ENCODE assay signal across 15 cellular contexts in genomic region chr13:106114981-106115554, GRCh38.
DNase-seq lines count a peak whose midpoint lies in the region; ATAC-seq and TF ChIP-seq lines count a peak whose summit lies in the region.
"Had no signal": no experiment of that assay in that cellular context is flagged by ENCODE, and none has a peak within 500 bp of the region (broad histone marks: within the 10 kb centered on the region; RNA-seq: fewer than 3 reads in every experiment).

No MANE protein-coding gene starts in this region.

- H3K9ac ChIP-seq in PC-3 (ENCODE audit: low read length) (no peak overlapping the region), neural progenitor cell (no peak overlapping the region)

- no peak for TF ChIP-seq CTCF in MCF 10A (IDR thresholded peaks at IDR 0.05; ENCODE audit: unreplicated experiment)
- no peak for TF ChIP-seq CTCF in breast epithelium (IDR thresholded peaks at IDR 0.05)
- no peak for TF ChIP-seq CTCF in PC-3 (conservative IDR thresholded peaks at IDR 0.05; ENCODE audit: low read depth, low read length)
- no peak for TF ChIP-seq CTCF in fibroblast of mammary gland (conservative IDR thresholded peaks at IDR 0.05; ENCODE audit: control insufficient read depth, insufficient read depth, low read depth, low read length)
- no peak for TF ChIP-seq CTCF in neural progenitor cell (IDR thresholded peaks at IDR 0.05)
- TF ChIP-seq CTCF in heart right ventricle (IDR thresholded peaks at IDR 0.05), result no peak

- no peaks in the 10 kb centered on the region for H4K20me1 ChIP-seq in PC-3 (ENCODE audit: low read length)
- H4K20me1 ChIP-seq in neural progenitor cell (ENCODE audit: low read depth), result no peaks in the 10 kb centered on the region

- no peaks in the 10 kb centered on the region for H3K27me3 Mint-ChIP-seq in MCF 10A (ENCODE audit: insufficient read depth, unreplicated experiment)
- peaks cover 3% of the 10 kb centered on the region for H3K27me3 Mint-ChIP-seq in neural progenitor cell (ENCODE audit: insufficient read depth, low read depth)

- H3K27ac ChIP-seq in breast epithelium, result no peak overlapping the region
- H3K27ac ChIP-seq in PC-3 (ENCODE audit: low read length), result peak overlapping the region; percentile 57
- no peak overlapping the region for H3K27ac ChIP-seq in neural progenitor cell
- H3K27ac ChIP-seq in heart right ventricle, result no peak overlapping the region

- POLR2A ChIA-PET in MCF 10A (lab: Yijun Ruan, JAX), result interaction anchor here (0.7 kb wide), 1 partner anchor 30 kb away, joined by 4 read pairs; no protein-coding TSS in a partner anchor
- POLR2A ChIA-PET in PC-3 (lab: Charles Lee; ENCODE audit: unreplicated experiment), result no interaction called here

- intact Hi-C loops in MCF 10A (cut with micrococcal nuclease), result no loop called here
- intact Hi-C loops in breast epithelium (cut with DNase I; ENCODE audit: low total_unique reads), result no loop called here
- intact Hi-C loops in PC-3 (cut with micrococcal nuclease), result no loop called here
- intact Hi-C loops in heart right ventricle (cut with DNase I), result no loop called here

- H3K9me3 ChIP-seq in breast epithelium (no peaks in the 10 kb centered on the region), PC-3 (ENCODE audit: low read length) (no peaks in the 10 kb centered on the region), neural progenitor cell (ENCODE audit: low read depth) (no peaks in the 10 kb centered on the region), heart right ventricle (no peaks in the 10 kb centered on the region)
- H3K9me3 ChIP-seq: HAP-1 had no signal

- peaks cover 23% of the 10 kb centered on the region for H3K4me1 Mint-ChIP-seq in MCF 10A (ENCODE audit: insufficient read depth, unreplicated experiment)
- peaks cover 20% of the 10 kb centered on the region for H3K4me1 Mint-ChIP-seq in neural progenitor cell
- H3K4me1 Mint-ChIP-seq: CD14-positive monocyte had no signal

- H3K4me3 Mint-ChIP-seq in MCF 10A (ENCODE audit: unreplicated experiment) (no peak overlapping the region), neural progenitor cell (no peak overlapping the region)
- H3K4me3 Mint-ChIP-seq: CD14-positive monocyte had no signal

- H2AFZ ChIP-seq in PC-3 (ENCODE audit: low read length), result peak overlapping the region; percentile 11; the same call in 1 of the 2 replicates
- no peak overlapping the region for H2AFZ ChIP-seq in neural progenitor cell (replicated peaks)

- no peak for TF ChIP-seq POLR2A in breast epithelium (IDR thresholded peaks at IDR 0.05)

- H3K27me3 ChIP-seq in breast epithelium, result no peaks in the 10 kb centered on the region
- no peaks in the 10 kb centered on the region for H3K27me3 ChIP-seq in PC-3 (ENCODE audit: low read length)
- no peaks in the 10 kb centered on the region for H3K27me3 ChIP-seq in neural progenitor cell
- no peaks in the 10 kb centered on the region for H3K27me3 ChIP-seq in heart right ventricle

- no peaks in the 10 kb centered on the region for H3K9me2 ChIP-seq in PC-3 (replicated peaks; ENCODE audit: low read length)

- H3K4me1 ChIP-seq in breast epithelium (no peaks in the 10 kb centered on the region), PC-3 (ENCODE audit: insufficient read depth, low read length) (peaks cover 53% of the 10 kb centered on the region), neural progenitor cell (peaks cover 29% of the 10 kb centered on the region), heart right ventricle (peaks cover 0 to 24% (median 0%) of the 10 kb centered on the region in 9 donors)
- H3K4me1 ChIP-seq: HAP-1 had no signal

- CTCF ChIA-PET in MCF 10A (lab: Yijun Ruan, JAX), result no interaction called here
- CTCF ChIA-PET in PC-3 (lab: Charles Lee), result interaction anchor here (0.6 kb wide), 1 partner anchor 419 kb away, joined by 8 read pairs; no protein-coding TSS in a partner anchor

- H3F3A ChIP-seq in PC-3 (ENCODE audit: low read length, unreplicated experiment) (no peaks in the 10 kb centered on the region), neural progenitor cell (ENCODE audit: low read depth) (no peaks in the 10 kb centered on the region)

- DNase-seq in MCF 10A (ENCODE audit: unreplicated experiment) (no peak), breast epithelium (ENCODE audit: low spot score in 2 of 2) (no peak), PC-3 (no peak), fibroblast of mammary gland (ENCODE audit: low read depth) (peak; percentile 79), T-helper 2 cell (no peak), neural progenitor cell (ENCODE audit: low spot score) (no peak), medulla oblongata (ENCODE audit: extremely low spot score) (no peak), heart right ventricle (no peak)
- DNase-seq: 8988T, COR-L47, DMS153, NCI-H187 treated with DMSO at 0.1 percent for 48 hours, NCI-H526 treated with DMSO at 0.1 percent for 48 hours had no signal

- H3K9me3 Mint-ChIP-seq in MCF 10A (ENCODE audit: unreplicated experiment), result no peaks in the 10 kb centered on the region
- H3K9me3 Mint-ChIP-seq in neural progenitor cell, result peaks cover 1% of the 10 kb centered on the region

- peak overlapping the region; percentile 51 for H3K4me2 ChIP-seq in PC-3 (ENCODE audit: low read length)
- no peak overlapping the region for H3K4me2 ChIP-seq in neural progenitor cell

- H3K36me3 Mint-ChIP-seq in MCF 10A (ENCODE audit: insufficient read depth, unreplicated experiment) (no peaks in the 10 kb centered on the region), neural progenitor cell (peaks cover under 1% of the 10 kb centered on the region)
- H3K36me3 Mint-ChIP-seq: CD14-positive monocyte had no signal

- peak overlapping the region; percentile 28 for H3K27ac Mint-ChIP-seq in MCF 10A (ENCODE audit: low read depth, unreplicated experiment)
- no peak overlapping the region for H3K27ac Mint-ChIP-seq in neural progenitor cell
- H3K27ac Mint-ChIP-seq: CD14-positive monocyte had no signal

- H3K79me2 ChIP-seq in PC-3 (ENCODE audit: low read length), result no peaks in the 10 kb centered on the region
- H3K79me2 ChIP-seq in neural progenitor cell (ENCODE audit: low read depth), result no peaks in the 10 kb centered on the region

- 91 to 95% methylated on average over 2 of the region's 2 CpGs for WGBS in heart right ventricle, 2 donors

- BruUV-seq in MCF 10A (replicated peaks; lab: Mats Ljungman, UMichigan), result no TSS peak
- no TSS peak for BruUV-seq in PC-3 (replicated peaks; lab: Mats Ljungman, UMichigan)

- ATAC-seq in PC-3 (peak; percentile 53), heart right ventricle (no peak)

- H3K4me3 ChIP-seq in breast epithelium (no peak overlapping the region), PC-3 (ENCODE audit: low read length) (no peak overlapping the region), fibroblast of mammary gland (ENCODE audit: control insufficient read depth, low read depth, low read length) (no peak overlapping the region), neural progenitor cell (no peak overlapping the region), heart right ventricle (no peak overlapping the region)
- H3K4me3 ChIP-seq: HAP-1 had no signal

- no peaks in the 10 kb centered on the region for H3K36me3 ChIP-seq in breast epithelium
- no peaks in the 10 kb centered on the region for H3K36me3 ChIP-seq in PC-3 (ENCODE audit: low read depth, low read length)
- H3K36me3 ChIP-seq in neural progenitor cell, result no peaks in the 10 kb centered on the region
- no peaks in the 10 kb centered on the region for H3K36me3 ChIP-seq in heart right ventricle
- H3K36me3 ChIP-seq: HAP-1 had no signal
